In the genomic region with DNA sequence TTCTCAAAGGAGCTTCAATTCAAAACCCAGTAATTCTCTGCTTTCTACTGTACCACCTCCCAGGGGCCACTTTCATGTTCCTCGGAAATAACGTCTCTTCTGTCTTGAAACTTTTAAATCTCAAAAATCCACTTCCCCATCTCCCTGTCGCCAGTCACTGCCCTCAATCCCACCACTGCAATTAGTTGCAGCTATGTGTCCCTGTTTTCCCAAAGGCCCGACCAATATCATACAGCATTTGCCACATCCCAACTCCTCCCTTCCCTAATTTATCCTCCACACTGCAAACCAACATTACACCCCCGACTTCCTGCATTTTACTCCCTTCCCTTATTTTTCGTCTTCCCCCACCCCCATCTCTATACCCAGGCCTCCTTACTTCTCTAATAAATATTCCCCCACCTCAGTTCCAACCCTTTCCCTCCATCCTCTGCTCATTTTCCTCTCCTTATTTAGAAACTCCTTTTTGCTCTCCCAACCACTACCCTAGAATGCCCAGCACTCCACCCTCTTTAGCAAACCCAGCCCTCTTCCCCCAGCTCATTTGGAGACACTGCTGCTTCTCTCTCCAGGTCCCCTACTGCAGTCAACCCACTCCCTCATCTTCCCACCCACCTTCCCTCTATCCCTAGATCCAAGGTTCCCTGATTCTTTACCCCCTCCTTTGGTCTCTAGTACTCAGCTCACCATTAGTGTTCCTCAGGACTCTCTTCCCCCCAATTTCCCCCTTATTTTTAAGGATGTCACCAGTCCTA, we compare ENCODE assay signal across 8 cellular contexts. TPM values are rescaled to one million over a fixed set of nuclear protein-coding genes. Genes with fewer than 3 reads are reported as not detected.
DNase-seq lines count a peak whose midpoint lies in the region; ATAC-seq and TF ChIP-seq lines count a peak whose summit lies in the region.

No MANE protein-coding gene starts in this region.

- DNase-seq in DND-41 (peak; percentile 14), globus pallidus (ENCODE audit: low spot score) (peak; percentile 29), osteoblast (ENCODE audit: insufficient read length, low spot score, missing footprints) (peak; percentile 79), NCI-H187 (lab: John Stamatoyannopoulos, UW) (no peak)
- DNase-seq in activated T-helper 1 cell treated with anti-CD3 and anti-CD28 coated beads, Interleukin-12 subunit alpha, Interleukin-12 subunit beta, Interleukin-2, Interleukin-4 antibody, amounts not matched to agents 30 ng/mL and 10 ng/mL and 1 ng/mL, durations not matched to agents 14 hours and 24 hours and 36 hours (ENCODE audit: low spot score) = no peak

- H3K27me3 ChIP-seq in DND-41 (ENCODE audit: insufficient read depth, low read length, poor library complexity) (no peaks in the 10 kb centered on the region), osteoblast (ENCODE audit: insufficient read depth, low read length) (no peaks in the 10 kb centered on the region)

- H3K9ac ChIP-seq in DND-41 (ENCODE audit: low read depth, low read length) = peak overlapping the region; percentile 77

- H3K36me3 Mint-ChIP-seq in activated T-helper 1 cell treated with anti-CD3 and anti-CD28 coated beads, Interleukin-12 subunit alpha, Interleukin-12 subunit beta, Interleukin-2, Interleukin-4 antibody, amounts not matched to agents 30 ng/mL and 10 ng/mL and 1 ng/mL, durations not matched to agents 14 hours and 24 hours and 36 hours (ENCODE audit: low read depth) = peaks cover 3% of the 10 kb centered on the region

- H3K27ac Mint-ChIP-seq in activated T-helper 1 cell treated with anti-CD3 and anti-CD28 coated beads, Interleukin-12 subunit alpha, Interleukin-12 subunit beta, Interleukin-2, Interleukin-4 antibody, amounts not matched to agents 30 ng/mL and 10 ng/mL and 1 ng/mL, durations not matched to agents 14 hours and 24 hours and 36 hours = peak overlapping the region; percentile 74

- peak overlapping the region; percentile 89 for H3K4me3 Mint-ChIP-seq in activated T-helper 1 cell treated with anti-CD3 and anti-CD28 coated beads, Interleukin-12 subunit alpha, Interleukin-12 subunit beta, Interleukin-2, Interleukin-4 antibody, amounts not matched to agents 30 ng/mL and 10 ng/mL and 1 ng/mL, durations not matched to agents 14 hours and 24 hours and 36 hours

- peaks cover 31% of the 10 kb centered on the region for H4K20me1 ChIP-seq in DND-41 (ENCODE audit: insufficient read depth, low read length)
- H4K20me1 ChIP-seq in osteoblast (ENCODE audit: insufficient read depth, low read length) = peaks cover 34% of the 10 kb centered on the region

- H3K27ac ChIP-seq in DND-41 (ENCODE audit: low read length) = peak overlapping the region; percentile 57; the same call in 1 of the 2 replicates
- peak overlapping the region; percentile 58 for H3K27ac ChIP-seq in KOPT-K1 (ENCODE audit: low read depth, low read length, poor library complexity, severe bottlenecking)
- H3K27ac ChIP-seq in osteoblast (ENCODE audit: low read depth, low read length) = peak overlapping the region; percentile 67

- H3K4me2 ChIP-seq in DND-41 (ENCODE audit: insufficient read depth, low read length) (peak overlapping the region; percentile 75), osteoblast (ENCODE audit: insufficient read depth, low read length) (peak overlapping the region; percentile 85)

- H2AFZ ChIP-seq in DND-41 (ENCODE audit: low read depth, low read length) = 0 out of 2 replicates have a peak overlapping the region, but pooled peaks have one; percentile 66
- no peak overlapping the region for H2AFZ ChIP-seq in osteoblast (ENCODE audit: low read length)

- H3K36me3 ChIP-seq in DND-41 (ENCODE audit: insufficient read depth, low read length) (no peaks in the 10 kb centered on the region), KOPT-K1 (ENCODE audit: insufficient read depth, low read length) (no peaks in the 10 kb centered on the region), osteoblast (ENCODE audit: insufficient read depth, low read length) (no peaks in the 10 kb centered on the region)

- TF ChIP-seq CTCF in DND-41 (IDR thresholded peaks at IDR 0.05; ENCODE audit: borderline replicate concordance, extremely low read depth, low read length, poor library complexity, severe bottlenecking) (no peak), osteoblast (IDR thresholded peaks at IDR 0.05; ENCODE audit: extremely low read depth, low read depth, low read length) (no peak)

- H3K27me3 Mint-ChIP-seq in activated T-helper 1 cell treated with anti-CD3 and anti-CD28 coated beads, Interleukin-12 subunit alpha, Interleukin-12 subunit beta, Interleukin-2, Interleukin-4 antibody, amounts not matched to agents 30 ng/mL and 10 ng/mL and 1 ng/mL, durations not matched to agents 14 hours and 24 hours and 36 hours (ENCODE audit: insufficient read depth) = peaks cover 7% of the 10 kb centered on the region

- no peaks in the 10 kb centered on the region for H3K9me3 ChIP-seq in DND-41 (ENCODE audit: insufficient read depth, low read length, severe bottlenecking)
- no peaks in the 10 kb centered on the region for H3K9me3 ChIP-seq in KOPT-K1 (ENCODE audit: insufficient read depth, low read length, poor library complexity, severe bottlenecking)
- H3K9me3 ChIP-seq in osteoblast (ENCODE audit: low read depth, low read length) = no peaks in the 10 kb centered on the region

- no peaks in the 10 kb centered on the region for H3K9me3 Mint-ChIP-seq in activated T-helper 1 cell treated with anti-CD3 and anti-CD28 coated beads, Interleukin-12 subunit alpha, Interleukin-12 subunit beta, Interleukin-2, Interleukin-4 antibody, amounts not matched to agents 30 ng/mL and 10 ng/mL and 1 ng/mL, durations not matched to agents 14 hours and 24 hours and 36 hours

- H3K4me1 ChIP-seq in DND-41 (ENCODE audit: insufficient read depth, low read length) (peaks cover 26% of the 10 kb centered on the region), osteoblast (ENCODE audit: insufficient read depth, low read length) (peaks cover 50% of the 10 kb centered on the region)

- intact Hi-C loops in activated T-helper 1 cell treated with anti-CD3 and anti-CD28 coated beads, Interleukin-12 subunit alpha, Interleukin-12 subunit beta, Interleukin-2, Interleukin-4 antibody, amounts not matched to agents 30 ng/mL and 10 ng/mL and 1 ng/mL, durations not matched to agents 14 hours and 24 hours and 36 hours (cut with micrococcal nuclease) = loop anchor here (1.0 to 10.0 kb wide), 7 partner anchors 25 to 945 kb away; partner anchors contain the start of genes ARID3B, BBS4, HIGD2B and PML

- peak overlapping the region; percentile 63 to 67; a peak in 3 of 4 replicates for H3K4me3 ChIP-seq in DND-41 (ENCODE audit: low read depth in 1 of 2, low read length in 2 of 2)
- peak overlapping the region; percentile 85 for H3K4me3 ChIP-seq in osteoblast (ENCODE audit: insufficient read depth, low read length)

- H3K79me2 ChIP-seq in DND-41 (ENCODE audit: insufficient read depth, low read length) = peaks cover 57% of the 10 kb centered on the region
- H3K79me2 ChIP-seq in osteoblast (ENCODE audit: insufficient read depth, low read length) = peaks cover 57% of the 10 kb centered on the region

- ATAC-seq in DND-41 (ENCODE audit: insufficient read depth, low read depth) (no peak), HG02642 (IDR thresholded peaks at IDR 0.05; ENCODE audit: poor library complexity, unreplicated experiment) (no peak), GM21447 (IDR thresholded peaks at IDR 0.05; ENCODE audit: unreplicated experiment) (no peak)

- H3K4me1 Mint-ChIP-seq in activated T-helper 1 cell treated with anti-CD3 and anti-CD28 coated beads, Interleukin-12 subunit alpha, Interleukin-12 subunit beta, Interleukin-2, Interleukin-4 antibody, amounts not matched to agents 30 ng/mL and 10 ng/mL and 1 ng/mL, durations not matched to agents 14 hours and 24 hours and 36 hours (ENCODE audit: low read depth) = peaks cover 58% of the 10 kb centered on the region

RNA-seq across cellular contexts. Expression of gene NPTN, which starts 1.1 kb away (rescaled TPM):
- 91.1 and 91.2 TPM in 2 replicates for total RNA-seq in activated T-helper 1 cell treated with anti-CD3 and anti-CD28 coated beads, Interleukin-12 subunit alpha, Interleukin-12 subunit beta, Interleukin-2, Interleukin-4 antibody, amounts not matched to agents 30 ng/mL and 10 ng/mL and 1 ng/mL, durations not matched to agents 14 hours and 24 hours and 36 hours
- 116 and 130 TPM in 2 replicates for total RNA-seq in osteoblast

RNA-seq across cellular contexts. Expression of gene CD276, which starts 52.1 kb away (rescaled TPM):
- total RNA-seq in activated T-helper 1 cell treated with anti-CD3 and anti-CD28 coated beads, Interleukin-12 subunit alpha, Interleukin-12 subunit beta, Interleukin-2, Interleukin-4 antibody, amounts not matched to agents 30 ng/mL and 10 ng/mL and 1 ng/mL, durations not matched to agents 14 hours and 24 hours and 36 hours = 29.0 and 29.2 TPM in 2 replicates
- 145 and 154 TPM in 2 replicates for total RNA-seq in osteoblast

Comparison
In these comparisons a context has a peak if more than half of its experiments do, and no peak if none do; other contexts are left out.
1. DNase-seq: peak in DND-41 (single experiment), globus pallidus (single experiment) and osteoblast (single experiment); none in activated T-helper 1 cell treated with anti-CD3 and anti-CD28 coated beads, Interleukin-12 subunit alpha, Interleukin-12 subunit beta, Interleukin-2, Interleukin-4 antibody, amounts not matched to agents 30 ng/mL and 10 ng/mL and 1 ng/mL, durations not matched to agents 14 hours and 24 hours and 36 hours (single experiment) and NCI-H187 (0 of 2).
2. Peak in every context shown above with its lines, with median percentiles within 50 percentile points of each other: H3K27ac ChIP-seq.